9 cellular contexts compared by ENCODE assay signal in the genomic region with DNA sequence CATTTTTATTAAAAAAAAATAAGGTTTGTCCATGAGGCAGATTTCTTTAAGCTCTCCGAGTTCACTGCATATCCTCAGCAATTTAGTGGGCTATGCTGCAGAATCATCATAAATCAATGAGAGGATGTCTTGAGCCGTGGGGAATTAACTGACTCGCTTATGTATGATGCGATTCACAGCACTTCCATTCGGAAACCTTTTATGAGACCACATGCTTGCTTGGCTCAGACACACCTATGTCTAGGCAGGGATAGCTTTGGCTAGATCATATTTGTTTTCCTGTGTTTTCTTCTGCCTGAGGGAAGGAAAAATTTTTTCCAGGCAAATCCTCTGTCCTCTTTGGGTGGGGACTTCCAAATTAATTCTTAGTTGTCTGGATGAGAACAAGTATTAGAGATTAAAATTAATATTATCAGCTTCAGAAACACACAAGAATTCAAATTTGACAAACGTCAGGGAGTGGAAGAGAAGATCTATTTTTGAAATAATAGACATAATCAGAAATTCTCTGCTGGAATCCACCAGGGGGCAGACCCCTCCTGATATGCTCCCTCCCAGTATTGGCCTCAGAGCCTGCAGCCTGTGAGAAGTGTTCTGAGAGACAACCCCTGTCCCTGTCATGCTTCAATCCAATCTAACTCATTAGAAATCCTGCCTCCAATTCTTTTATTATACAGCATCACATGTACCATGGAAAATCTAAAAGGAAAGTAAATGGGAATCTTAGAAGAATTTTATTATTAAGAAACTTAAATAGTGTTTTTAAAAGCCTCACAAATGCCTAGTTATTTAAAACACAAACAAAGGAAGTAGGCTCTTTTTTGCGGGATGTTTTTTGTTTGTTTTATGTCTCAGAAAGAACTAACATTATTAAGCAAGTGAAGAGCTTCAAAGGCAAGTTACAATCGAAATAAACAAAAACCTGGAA.
DNase-seq lines count a peak whose midpoint lies in the region; ATAC-seq and TF ChIP-seq lines count a peak whose summit lies in the region.
"Had no signal": no experiment of that assay in that cellular context is flagged by ENCODE, and none has a peak within 500 bp of the region (broad histone marks: within the 10 kb centered on the region; RNA-seq: fewer than 3 reads in every experiment).

No MANE protein-coding gene starts in this region.

- H3K27me3 Mint-ChIP-seq in stimulated activated memory B cell treated with anti-CD40 and anti-IgM and Interleukin-4, amounts not matched to agents 10 μg/mL and 1 μg/mL and 100 μg/mL, for 72 hours = peaks cover 9% of the 10 kb centered on the region
- H3K27me3 Mint-ChIP-seq: naive B cell had no signal

- H2AFZ ChIP-seq in DND-41 (ENCODE audit: low read depth, low read length) = no peak overlapping the region

- no peaks in the 10 kb centered on the region for H4K20me1 ChIP-seq in DND-41 (ENCODE audit: insufficient read depth, low read length)

- peak; percentile 33 for DNase-seq in DND-41
- peak; percentile 76 for DNase-seq in NCI-H748 treated with DMSO at 0.1 percent for 48 hours (lab: John Stamatoyannopoulos, UW)
- DNase-seq in cardiac fibroblast (ENCODE audit: low read depth in 2 of 2) = peak; percentile 28 to 43
- DNase-seq in right lobe of liver = peak; percentile 52 to 70 (median 67)
- no peak for DNase-seq in central memory CD4-positive, alpha-beta T cell
- DNase-seq: naive B cell had no signal

- H3K36me3 ChIP-seq in DND-41 (ENCODE audit: insufficient read depth, low read length) (no peaks in the 10 kb centered on the region), right lobe of liver (no peaks in the 10 kb centered on the region)

- no peaks in the 10 kb centered on the region for H3K9me3 Mint-ChIP-seq in stimulated activated memory B cell treated with anti-CD40 and anti-IgM and Interleukin-4, amounts not matched to agents 10 μg/mL and 1 μg/mL and 100 μg/mL, for 72 hours

- no peaks in the 10 kb centered on the region for H3K36me3 Mint-ChIP-seq in stimulated activated memory B cell treated with anti-CD40 and anti-IgM and Interleukin-4, amounts not matched to agents 10 μg/mL and 1 μg/mL and 100 μg/mL, for 72 hours
- H3K36me3 Mint-ChIP-seq: naive B cell had no signal

- H3K4me1 Mint-ChIP-seq in stimulated activated memory B cell treated with anti-CD40 and anti-IgM and Interleukin-4, amounts not matched to agents 10 μg/mL and 1 μg/mL and 100 μg/mL, for 72 hours = no peaks in the 10 kb centered on the region
- H3K4me1 Mint-ChIP-seq: naive B cell had no signal

- no peaks in the 10 kb centered on the region for H3K9me3 ChIP-seq in DND-41 (ENCODE audit: insufficient read depth, low read length, severe bottlenecking)
- H3K9me3 ChIP-seq in right lobe of liver = no peaks in the 10 kb centered on the region

- ATAC-seq in DND-41 (ENCODE audit: insufficient read depth, low read depth) (peak; percentile 70; the same call in 1 of the 3 replicates), GM19395 (IDR thresholded peaks at IDR 0.05; ENCODE audit: unreplicated experiment) (peak; percentile 84), HG03520 (IDR thresholded peaks at IDR 0.05; ENCODE audit: unreplicated experiment) (peak; percentile 81), right lobe of liver (peak; percentile 99 to 100 (median 100))
- no peak for ATAC-seq in stimulated activated memory B cell treated with anti-CD40 and anti-IgM and Interleukin-4, amounts not matched to agents 10 μg/mL and 1 μg/mL and 100 μg/mL, for 72 hours

- H3K4me1 ChIP-seq in DND-41 (ENCODE audit: insufficient read depth, low read length) = no peaks in the 10 kb centered on the region
- no peaks in the 10 kb centered on the region for H3K4me1 ChIP-seq in right lobe of liver

- intact Hi-C loops in right lobe of liver (cut with DNase I) = loop anchor here in 1 of 2 donors (10.0 kb wide), 1 partner anchor 470 kb away; no protein-coding TSS in a partner anchor

- no peak overlapping the region for H3K4me2 ChIP-seq in DND-41 (ENCODE audit: insufficient read depth, low read length)

- H3K27ac Mint-ChIP-seq in stimulated activated memory B cell treated with anti-CD40 and anti-IgM and Interleukin-4, amounts not matched to agents 10 μg/mL and 1 μg/mL and 100 μg/mL, for 72 hours = no peak overlapping the region
- H3K27ac Mint-ChIP-seq: naive B cell had no signal

- H3K4me3 Mint-ChIP-seq in stimulated activated memory B cell treated with anti-CD40 and anti-IgM and Interleukin-4, amounts not matched to agents 10 μg/mL and 1 μg/mL and 100 μg/mL, for 72 hours = no peak overlapping the region
- H3K4me3 Mint-ChIP-seq: naive B cell had no signal

- TF ChIP-seq CTCF in DND-41 (IDR thresholded peaks at IDR 0.05; ENCODE audit: borderline replicate concordance, extremely low read depth, low read length, poor library complexity, severe bottlenecking) (peak; percentile 49), cardiac fibroblast (IDR thresholded peaks at IDR 0.05; ENCODE audit: low read depth, low read length) (peak; percentile 19), right lobe of liver (IDR thresholded peaks at IDR 0.05) (peak; percentile 64 to 74 (median 68))

- TF ChIP-seq POLR2A in right lobe of liver (IDR thresholded peaks at IDR 0.05) = no peak

- no peak overlapping the region for H3K9ac ChIP-seq in DND-41 (ENCODE audit: low read depth, low read length)

- H3K27ac ChIP-seq in DND-41 (ENCODE audit: low read length) (no peak overlapping the region), right lobe of liver (no peak overlapping the region)

- H3K79me2 ChIP-seq in DND-41 (ENCODE audit: insufficient read depth, low read length) = no peaks in the 10 kb centered on the region

- WGBS in right lobe of liver (ENCODE audit: insufficient coverage, low coverage, low lambda C conversion rate, missing lambda C conversion rate) = 39% methylated on average over 8 of the region's 8 CpGs

- H3K4me3 ChIP-seq in DND-41 (ENCODE audit: low read depth in 1 of 2, low read length in 2 of 2) = no peak overlapping the region
- H3K4me3 ChIP-seq in cardiac fibroblast (replicated peaks in 1 of 2; ENCODE audit: low read depth in 2 of 2, low read length in 2 of 2) = no peak overlapping the region
- no peak overlapping the region for H3K4me3 ChIP-seq in right lobe of liver

- H3K27me3 ChIP-seq in DND-41 (ENCODE audit: insufficient read depth, low read length, poor library complexity) (no peaks in the 10 kb centered on the region), right lobe of liver (no peaks in the 10 kb centered on the region)
